In the genomic region with DNA sequence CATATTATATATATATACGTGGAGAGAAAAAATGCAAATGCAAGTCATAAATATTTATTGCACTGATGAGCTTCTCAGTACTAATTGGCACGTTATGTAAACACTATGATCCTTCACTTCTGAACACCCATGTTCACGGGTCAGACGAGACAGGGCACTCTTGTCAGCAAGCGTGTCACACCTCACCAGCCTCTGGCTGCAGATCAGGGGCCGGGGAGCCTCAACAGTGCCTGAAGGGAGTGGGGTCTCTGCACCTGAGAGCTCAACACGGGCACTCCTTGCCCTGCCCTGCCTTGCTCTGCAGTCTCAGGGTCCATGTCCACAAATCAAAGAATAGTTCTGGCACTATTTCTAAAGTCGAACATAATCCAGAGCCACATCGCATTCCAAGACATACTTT, we compare ENCODE assay signal across 1 cellular context.
TF ChIP-seq lines count a peak whose summit lies in the region.

No MANE protein-coding gene starts in this region.

TF ChIP-seq in GM23338, 12 proteins besides CTCF, POLR2A, EP300 and RAD21:
- TF ChIP-seq, protein P1, sequence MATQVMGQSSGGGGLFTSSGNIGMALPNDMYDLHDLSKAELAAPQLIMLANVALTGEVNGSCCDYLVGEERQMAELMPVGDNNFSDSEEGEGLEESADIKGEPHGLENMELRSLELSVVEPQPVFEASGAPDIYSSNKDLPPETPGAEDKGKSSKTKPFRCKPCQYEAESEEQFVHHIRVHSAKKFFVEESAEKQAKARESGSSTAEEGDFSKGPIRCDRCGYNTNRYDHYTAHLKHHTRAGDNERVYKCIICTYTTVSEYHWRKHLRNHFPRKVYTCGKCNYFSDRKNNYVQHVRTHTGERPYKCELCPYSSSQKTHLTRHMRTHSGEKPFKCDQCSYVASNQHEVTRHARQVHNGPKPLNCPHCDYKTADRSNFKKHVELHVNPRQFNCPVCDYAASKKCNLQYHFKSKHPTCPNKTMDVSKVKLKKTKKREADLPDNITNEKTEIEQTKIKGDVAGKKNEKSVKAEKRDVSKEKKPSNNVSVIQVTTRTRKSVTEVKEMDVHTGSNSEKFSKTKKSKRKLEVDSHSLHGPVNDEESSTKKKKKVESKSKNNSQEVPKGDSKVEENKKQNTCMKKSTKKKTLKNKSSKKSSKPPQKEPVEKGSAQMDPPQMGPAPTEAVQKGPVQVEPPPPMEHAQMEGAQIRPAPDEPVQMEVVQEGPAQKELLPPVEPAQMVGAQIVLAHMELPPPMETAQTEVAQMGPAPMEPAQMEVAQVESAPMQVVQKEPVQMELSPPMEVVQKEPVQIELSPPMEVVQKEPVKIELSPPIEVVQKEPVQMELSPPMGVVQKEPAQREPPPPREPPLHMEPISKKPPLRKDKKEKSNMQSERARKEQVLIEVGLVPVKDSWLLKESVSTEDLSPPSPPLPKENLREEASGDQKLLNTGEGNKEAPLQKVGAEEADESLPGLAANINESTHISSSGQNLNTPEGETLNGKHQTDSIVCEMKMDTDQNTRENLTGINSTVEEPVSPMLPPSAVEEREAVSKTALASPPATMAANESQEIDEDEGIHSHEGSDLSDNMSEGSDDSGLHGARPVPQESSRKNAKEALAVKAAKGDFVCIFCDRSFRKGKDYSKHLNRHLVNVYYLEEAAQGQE (IDR thresholded peaks at IDR 0.05; ENCODE audit: unreplicated experiment), result no peak
- TF ChIP-seq STAT1 (IDR thresholded peaks at IDR 0.05; ENCODE audit: unreplicated experiment) (no peak), CREB1 (CRISPR knock-in tag; IDR thresholded peaks at IDR 0.05; ENCODE audit: low read depth) (no peak), ZNF114 (CRISPR knock-in tag; IDR thresholded peaks at IDR 0.05) (no peak), JUNB (IDR thresholded peaks at IDR 0.05; ENCODE audit: unreplicated experiment) (no peak), EZH2phosphoT487 (IDR thresholded peaks at IDR 0.05; ENCODE audit: unreplicated experiment) (no peak), EZH2 (IDR thresholded peaks at IDR 0.05; ENCODE audit: low read depth, unreplicated experiment) (no peak), POLR2AphosphoS5 (IDR thresholded peaks at IDR 0.05; ENCODE audit: low read depth) (no peak), ZNF331 (CRISPR knock-in tag; IDR thresholded peaks at IDR 0.05; ENCODE audit: low read depth) (no peak)
- TF ChIP-seq, protein P2, sequence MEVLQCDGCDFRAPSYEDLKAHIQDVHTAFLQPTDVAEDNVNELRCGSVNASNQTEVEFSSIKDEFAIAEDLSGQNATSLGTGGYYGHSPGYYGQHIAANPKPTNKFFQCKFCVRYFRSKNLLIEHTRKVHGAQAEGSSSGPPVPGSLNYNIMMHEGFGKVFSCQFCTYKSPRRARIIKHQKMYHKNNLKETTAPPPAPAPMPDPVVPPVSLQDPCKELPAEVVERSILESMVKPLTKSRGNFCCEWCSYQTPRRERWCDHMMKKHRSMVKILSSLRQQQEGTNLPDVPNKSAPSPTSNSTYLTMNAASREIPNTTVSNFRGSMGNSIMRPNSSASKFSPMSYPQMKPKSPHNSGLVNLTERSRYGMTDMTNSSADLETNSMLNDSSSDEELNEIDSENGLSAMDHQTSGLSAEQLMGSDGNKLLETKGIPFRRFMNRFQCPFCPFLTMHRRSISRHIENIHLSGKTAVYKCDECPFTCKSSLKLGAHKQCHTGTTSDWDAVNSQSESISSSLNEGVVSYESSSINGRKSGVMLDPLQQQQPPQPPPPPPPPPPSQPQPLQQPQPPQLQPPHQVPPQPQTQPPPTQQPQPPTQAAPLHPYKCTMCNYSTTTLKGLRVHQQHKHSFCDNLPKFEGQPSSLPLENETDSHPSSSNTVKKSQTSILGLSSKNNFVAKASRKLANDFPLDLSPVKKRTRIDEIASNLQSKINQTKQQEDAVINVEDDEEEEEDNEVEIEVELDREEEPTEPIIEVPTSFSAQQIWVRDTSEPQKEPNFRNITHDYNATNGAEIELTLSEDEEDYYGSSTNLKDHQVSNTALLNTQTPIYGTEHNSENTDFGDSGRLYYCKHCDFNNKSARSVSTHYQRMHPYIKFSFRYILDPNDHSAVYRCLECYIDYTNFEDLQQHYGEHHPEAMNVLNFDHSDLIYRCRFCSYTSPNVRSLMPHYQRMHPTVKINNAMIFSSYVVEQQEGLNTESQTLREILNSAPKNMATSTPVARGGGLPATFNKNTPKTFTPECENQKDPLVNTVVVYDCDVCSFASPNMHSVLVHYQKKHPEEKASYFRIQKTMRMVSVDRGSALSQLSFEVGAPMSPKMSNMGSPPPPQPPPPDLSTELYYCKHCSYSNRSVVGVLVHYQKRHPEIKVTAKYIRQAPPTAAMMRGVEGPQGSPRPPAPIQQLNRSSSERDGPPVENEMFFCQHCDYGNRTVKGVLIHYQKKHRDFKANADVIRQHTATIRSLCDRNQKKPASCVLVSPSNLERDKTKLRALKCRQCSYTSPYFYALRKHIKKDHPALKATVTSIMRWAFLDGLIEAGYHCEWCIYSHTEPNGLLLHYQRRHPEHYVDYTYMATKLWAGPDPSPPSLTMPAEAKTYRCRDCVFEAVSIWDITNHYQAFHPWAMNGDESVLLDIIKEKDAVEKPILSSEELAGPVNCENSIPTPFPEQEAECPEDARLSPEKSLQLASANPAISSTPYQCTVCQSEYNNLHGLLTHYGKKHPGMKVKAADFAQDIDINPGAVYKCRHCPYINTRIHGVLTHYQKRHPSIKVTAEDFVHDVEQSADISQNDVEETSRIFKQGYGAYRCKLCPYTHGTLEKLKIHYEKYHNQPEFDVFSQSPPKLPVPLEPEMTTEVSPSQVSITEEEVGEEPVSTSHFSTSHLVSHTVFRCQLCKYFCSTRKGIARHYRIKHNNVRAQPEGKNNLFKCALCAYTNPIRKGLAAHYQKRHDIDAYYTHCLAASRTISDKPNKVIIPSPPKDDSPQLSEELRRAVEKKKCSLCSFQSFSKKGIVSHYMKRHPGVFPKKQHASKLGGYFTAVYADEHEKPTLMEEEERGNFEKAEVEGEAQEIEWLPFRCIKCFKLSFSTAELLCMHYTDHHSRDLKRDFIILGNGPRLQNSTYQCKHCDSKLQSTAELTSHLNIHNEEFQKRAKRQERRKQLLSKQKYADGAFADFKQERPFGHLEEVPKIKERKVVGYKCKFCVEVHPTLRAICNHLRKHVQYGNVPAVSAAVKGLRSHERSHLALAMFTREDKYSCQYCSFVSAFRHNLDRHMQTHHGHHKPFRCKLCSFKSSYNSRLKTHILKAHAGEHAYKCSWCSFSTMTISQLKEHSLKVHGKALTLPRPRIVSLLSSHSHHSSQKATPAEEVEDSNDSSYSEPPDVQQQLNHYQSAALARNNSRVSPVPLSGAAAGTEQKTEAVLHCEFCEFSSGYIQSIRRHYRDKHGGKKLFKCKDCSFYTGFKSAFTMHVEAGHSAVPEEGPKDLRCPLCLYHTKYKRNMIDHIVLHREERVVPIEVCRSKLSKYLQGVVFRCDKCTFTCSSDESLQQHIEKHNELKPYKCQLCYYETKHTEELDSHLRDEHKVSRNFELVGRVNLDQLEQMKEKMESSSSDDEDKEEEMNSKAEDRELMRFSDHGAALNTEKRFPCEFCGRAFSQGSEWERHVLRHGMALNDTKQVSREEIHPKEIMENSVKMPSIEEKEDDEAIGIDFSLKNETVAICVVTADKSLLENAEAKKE (CRISPR knock-in tag; IDR thresholded peaks at IDR 0.05), result no peak
- TF ChIP-seq, protein P3, sequence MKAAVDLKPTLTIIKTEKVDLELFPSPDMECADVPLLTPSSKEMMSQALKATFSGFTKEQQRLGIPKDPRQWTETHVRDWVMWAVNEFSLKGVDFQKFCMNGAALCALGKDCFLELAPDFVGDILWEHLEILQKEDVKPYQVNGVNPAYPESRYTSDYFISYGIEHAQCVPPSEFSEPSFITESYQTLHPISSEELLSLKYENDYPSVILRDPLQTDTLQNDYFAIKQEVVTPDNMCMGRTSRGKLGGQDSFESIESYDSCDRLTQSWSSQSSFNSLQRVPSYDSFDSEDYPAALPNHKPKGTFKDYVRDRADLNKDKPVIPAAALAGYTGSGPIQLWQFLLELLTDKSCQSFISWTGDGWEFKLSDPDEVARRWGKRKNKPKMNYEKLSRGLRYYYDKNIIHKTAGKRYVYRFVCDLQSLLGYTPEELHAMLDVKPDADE (IDR thresholded peaks at IDR 0.05), result no peak
